In genomic region chr12:122356192-122356635, GRCh38 we compare ENCODE assay signal across 1 cellular context.
TF ChIP-seq lines count a peak whose summit lies in the region.

No MANE protein-coding gene starts in this region.

TF ChIP-seq in WTC11, 78 proteins besides CTCF, POLR2A, EP300 and RAD21 (continued from another document):
- TF ChIP-seq ZNF532 (CRISPR knock-in tag; IDR thresholded peaks at IDR 0.05; ENCODE audit: borderline replicate concordance) (no peak), E2F4 (CRISPR knock-in tag; IDR thresholded peaks at IDR 0.05; ENCODE audit: borderline replicate concordance, low read depth) (no peak), SP1 (CRISPR knock-in tag; conservative IDR thresholded peaks at IDR 0.05) (no peak), USF2 (CRISPR knock-in tag; IDR thresholded peaks at IDR 0.05) (no peak), AFF4 (CRISPR knock-in tag; IDR thresholded peaks at IDR 0.05; ENCODE audit: borderline replicate concordance) (no peak), RELA (CRISPR knock-in tag; IDR thresholded peaks at IDR 0.05; ENCODE audit: borderline replicate concordance) (no peak), NR2C2 (CRISPR knock-in tag; IDR thresholded peaks at IDR 0.05) (no peak), IRF1 (CRISPR knock-in tag; IDR thresholded peaks at IDR 0.05) (no peak)
